ENCODE assay signal across 30 cellular contexts in genomic region chr9:101323129-101323528, GRCh38.
"Had no signal": no experiment of that assay in that cellular context is flagged by ENCODE, and none has a peak within 500 bp of the region (broad histone marks: within the 10 kb centered on the region; RNA-seq: fewer than 3 reads in every experiment).

No MANE protein-coding gene starts in this region.

- H3K27ac Mint-ChIP-seq: natural killer cell; nephron; stimulated activated naive B cell treated with anti-CD40 and anti-IgM and Interleukin-4, amounts not matched to agents 10 μg/mL and 1 μg/mL and 100 μg/mL, for 72 hours; stimulated activated naive CD8-positive, alpha-beta T cell treated with anti-CD3 and anti-CD28 coated beads, Interleukin-15, Interleukin-2, amounts not matched to agents 100 ng/mL and 50 ng/mL, for 24 hours had no signal

- H3K36me3 ChIP-seq: neural progenitor cell, ovary, spleen, stomach, thoracic aorta, thyroid gland, tibial nerve, upper lobe of left lung, vagina had no signal

- H3K4me3 Mint-ChIP-seq: natural killer cell; nephron; neural progenitor cell; stimulated activated naive B cell treated with anti-CD40 and anti-IgM and Interleukin-4, amounts not matched to agents 10 μg/mL and 1 μg/mL and 100 μg/mL, for 72 hours; stimulated activated naive CD8-positive, alpha-beta T cell treated with anti-CD3 and anti-CD28 coated beads, Interleukin-15, Interleukin-2, amounts not matched to agents 100 ng/mL and 50 ng/mL, for 24 hours had no signal

- H3K4me1 ChIP-seq: neural progenitor cell, parathyroid adenoma, psoas muscle, spleen, thyroid gland, tibial nerve, vagina had no signal

- H2AFZ ChIP-seq: neural progenitor cell, parathyroid adenoma had no signal

- H3K4me3 ChIP-seq: neural progenitor cell, ovary, psoas muscle, skin epidermis, smooth muscle cell, spleen, stomach, thoracic aorta, thyroid gland, tibial nerve, upper lobe of left lung, vagina had no signal

- H3K9ac ChIP-seq: neural progenitor cell, parathyroid adenoma had no signal

- H3K27ac ChIP-seq: neural progenitor cell, ovary, parathyroid adenoma, psoas muscle, skin epidermis, spleen, thoracic aorta, thyroid gland, tibial nerve, vagina had no signal

- H3K4me1 Mint-ChIP-seq: natural killer cell; nephron; neural progenitor cell; stimulated activated naive B cell treated with anti-CD40 and anti-IgM and Interleukin-4, amounts not matched to agents 10 μg/mL and 1 μg/mL and 100 μg/mL, for 72 hours had no signal

- FAIRE-seq: urothelium cell line had no signal

- H3K9me3 ChIP-seq: ovary, psoas muscle, thoracic aorta, thyroid gland, tibial nerve, vagina had no signal

- DNase-seq: natural killer cell; occipital lobe; ovary; posterior cingulate gyrus; psoas muscle; right cardiac atrium; spleen; stimulated activated CD4-positive, alpha-beta T cell treated with anti-CD3 and anti-CD28 coated beads, Interleukin-12 subunit alpha, Interleukin-12 subunit beta, amount 100 ng/mL, for 4 hours; stimulated activated CD4-positive, alpha-beta T cell treated with anti-CD3 and anti-CD28 coated beads, Interleukin-1b, Interleukin-23, amount 100 ng/mL, for 48 hours; stimulated activated CD4-positive, alpha-beta T cell treated with anti-CD3 and anti-CD28 coated beads, Interleukin-4, amount 100 ng/mL, for 1 hour; stimulated activated CD4-positive, alpha-beta T cell treated with anti-CD3 and anti-CD28 coated beads, Interleukin-4, amount 100 ng/mL, for 4 hours; stimulated activated CD8-positive, alpha-beta memory T cell treated with anti-CD3 and anti-CD28 coated beads, Interleukin-4, amount 100 ng/mL, for 48 hours; stimulated activated naive B cell treated with anti-CD40 and anti-IgM and Interleukin-4, amounts not matched to agents 10 μg/mL and 1 μg/mL and 100 μg/mL, for 72 hours; stimulated activated naive CD4-positive, alpha-beta T cell treated with Interleukin-2 at 50 U/mL for 16 hours; stomach; thyroid gland; trophoblast cell; upper lobe of left lung had no signal

- H3K79me2 ChIP-seq: parathyroid adenoma had no signal

- ATAC-seq: natural killer cell; psoas muscle; right cardiac atrium; sciatic nerve; stimulated activated naive B cell treated with anti-CD40 and anti-IgM and Interleukin-4, amounts not matched to agents 10 μg/mL and 1 μg/mL and 100 μg/mL, for 72 hours had no signal

- H3K27me3 ChIP-seq: neural progenitor cell, ovary, spleen, stomach, thyroid gland, tibial nerve, upper lobe of left lung, vagina had no signal

- H3K27me3 Mint-ChIP-seq: progenitor cell of endocrine pancreas had no signal

- H3K36me3 Mint-ChIP-seq: natural killer cell; neural progenitor cell; stimulated activated naive B cell treated with anti-CD40 and anti-IgM and Interleukin-4, amounts not matched to agents 10 μg/mL and 1 μg/mL and 100 μg/mL, for 72 hours had no signal

- H3K4me2 ChIP-seq: neural progenitor cell, smooth muscle cell had no signal
